In genomic region chr3:136612512-136612911, GRCh38 we compare ENCODE assay signal across 17 cellular contexts.
"Had no signal": no experiment of that assay in that cellular context is flagged by ENCODE, and none has a peak within 500 bp of the region (broad histone marks: within the 10 kb centered on the region; RNA-seq: fewer than 3 reads in every experiment).

No MANE protein-coding gene starts in this region.

- H3K36me3 ChIP-seq: adrenal gland, neural progenitor cell had no signal

- H3K27ac Mint-ChIP-seq: activated CD4-positive, alpha-beta memory T cell treated with anti-CD3 and anti-CD28 coated beads, Interleukin-2, amount 10 ng/mL, durations not matched to agents 7 days and 5 days; activated CD4-positive, alpha-beta T cell treated with anti-CD3 and anti-CD28 coated beads for 36 hours; activated naive CD4-positive, alpha-beta T cell treated with anti-CD3 and anti-CD28 coated beads, Interleukin-2, amount 50 U/mL, for 24 hours; activated T-cell treated with anti-CD3 and anti-CD28 coated beads, Interleukin-2, amount 50 U/mL, for 24 hours; brain; neural progenitor cell; stimulated activated effector memory CD8-positive, alpha-beta T cell treated with anti-CD3 and anti-CD28 coated beads, Interleukin-12 subunit alpha, Interleukin-12 subunit beta, amount 100 ng/mL, for 72 hours had no signal

- H3K27me3 ChIP-seq: adrenal gland, esophagus squamous epithelium, heart left ventricle, neural progenitor cell had no signal

- DNase-seq: activated CD4-positive, alpha-beta memory T cell treated with anti-CD3 and anti-CD28 coated beads, Interleukin-2, amount 10 ng/mL, durations not matched to agents 7 days and 5 days; activated CD4-positive, alpha-beta T cell treated with anti-CD3 and anti-CD28 coated beads for 36 hours; activated effector memory CD4-positive, alpha-beta T cell treated with Interleukin-2 at 50 U/mL for 16 hours; activated T-cell treated with anti-CD3 and anti-CD28 coated beads, Interleukin-2, amount 50 U/mL, for 24 hours; adrenal gland; central memory CD4-positive, alpha-beta T cell; esophagus squamous epithelium; heart left ventricle; T-helper 2 cell had no signal

- H3K4me3 ChIP-seq: adrenal gland, coronary artery, esophagus squamous epithelium, heart left ventricle, neural progenitor cell had no signal

- H3K27ac ChIP-seq: adrenal gland, coronary artery, esophagus squamous epithelium, heart left ventricle, neural progenitor cell, parathyroid adenoma had no signal

- H3K27me3 Mint-ChIP-seq: activated CD4-positive, alpha-beta memory T cell treated with anti-CD3 and anti-CD28 coated beads, Interleukin-2, amount 10 ng/mL, durations not matched to agents 7 days and 5 days; activated CD4-positive, alpha-beta T cell treated with anti-CD3 and anti-CD28 coated beads for 36 hours; activated naive CD4-positive, alpha-beta T cell treated with anti-CD3 and anti-CD28 coated beads, Interleukin-2, amount 50 U/mL, for 24 hours; activated T-cell treated with anti-CD3 and anti-CD28 coated beads, Interleukin-2, amount 50 U/mL, for 24 hours; brain had no signal

- H3K4me2 ChIP-seq: neural progenitor cell had no signal

- H3K4me1 ChIP-seq: adrenal gland, neural progenitor cell had no signal

- H3K9me3 ChIP-seq: adrenal gland, esophagus squamous epithelium, heart left ventricle had no signal

- H3K9me3 Mint-ChIP-seq: activated CD4-positive, alpha-beta memory T cell treated with anti-CD3 and anti-CD28 coated beads, Interleukin-2, amount 10 ng/mL, durations not matched to agents 7 days and 5 days; activated naive CD4-positive, alpha-beta T cell treated with anti-CD3 and anti-CD28 coated beads, Interleukin-2, amount 50 U/mL, for 24 hours; activated T-cell treated with anti-CD3 and anti-CD28 coated beads, Interleukin-2, amount 50 U/mL, for 24 hours; brain; neural progenitor cell; stimulated activated effector memory CD8-positive, alpha-beta T cell treated with anti-CD3 and anti-CD28 coated beads, Interleukin-12 subunit alpha, Interleukin-12 subunit beta, amount 100 ng/mL, for 72 hours had no signal

- ATAC-seq: activated CD4-positive, alpha-beta T cell treated with anti-CD3 and anti-CD28 coated beads for 36 hours; heart left ventricle; left lobe of liver; stimulated activated effector memory CD8-positive, alpha-beta T cell treated with anti-CD3 and anti-CD28 coated beads, Interleukin-12 subunit alpha, Interleukin-12 subunit beta, amount 100 ng/mL, for 72 hours had no signal

- FAIRE-seq: frontal cortex had no signal

- H3K4me3 Mint-ChIP-seq: activated CD4-positive, alpha-beta memory T cell treated with anti-CD3 and anti-CD28 coated beads, Interleukin-2, amount 10 ng/mL, durations not matched to agents 7 days and 5 days; activated CD4-positive, alpha-beta T cell treated with anti-CD3 and anti-CD28 coated beads for 36 hours; activated naive CD4-positive, alpha-beta T cell treated with anti-CD3 and anti-CD28 coated beads, Interleukin-2, amount 50 U/mL, for 24 hours; activated T-cell treated with anti-CD3 and anti-CD28 coated beads, Interleukin-2, amount 50 U/mL, for 24 hours; brain; neural progenitor cell; stimulated activated effector memory CD8-positive, alpha-beta T cell treated with anti-CD3 and anti-CD28 coated beads, Interleukin-12 subunit alpha, Interleukin-12 subunit beta, amount 100 ng/mL, for 72 hours had no signal

- H2AFZ ChIP-seq: neural progenitor cell, parathyroid adenoma had no signal

- H3K4me1 Mint-ChIP-seq: activated CD4-positive, alpha-beta T cell treated with anti-CD3 and anti-CD28 coated beads for 36 hours; brain; neural progenitor cell had no signal

- H3K9ac ChIP-seq: neural progenitor cell, parathyroid adenoma had no signal
